ENCODE assay signal across 10 cellular contexts in the genomic region with DNA sequence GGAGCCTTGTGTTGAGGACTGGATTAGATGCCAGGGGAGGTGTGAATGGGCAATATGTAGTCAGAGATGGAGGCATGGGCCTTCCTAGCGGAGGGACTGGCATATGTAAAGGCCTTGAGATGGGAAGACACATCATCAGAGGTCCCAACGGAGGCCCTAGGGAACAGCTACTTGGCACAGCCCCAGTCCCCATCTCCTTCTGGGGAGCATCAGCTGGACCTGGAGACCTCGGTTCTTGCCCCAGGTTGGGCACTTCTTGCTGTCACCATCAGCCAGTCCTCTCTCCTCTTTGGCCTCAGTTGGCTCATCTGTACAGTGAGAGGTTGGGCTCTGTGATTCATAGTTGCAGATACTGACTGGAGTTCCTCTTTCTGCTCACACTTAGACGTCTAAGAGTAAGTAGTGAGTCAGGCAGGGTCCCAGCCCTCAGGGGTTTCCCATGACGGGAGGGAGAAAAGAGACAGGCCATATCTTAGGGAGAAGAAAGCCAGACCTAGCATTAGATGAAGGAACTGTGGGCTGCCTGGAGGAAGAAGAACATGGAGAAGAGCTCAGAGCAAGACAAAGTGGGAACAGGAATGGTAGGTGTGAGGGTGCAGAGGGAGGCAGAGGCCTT. TPM values are rescaled to one million over a fixed set of nuclear protein-coding genes. Genes with fewer than 3 reads are reported as not detected.
DNase-seq lines count a peak whose midpoint lies in the region; ATAC-seq, FAIRE-seq and TF ChIP-seq lines count a peak whose summit lies in the region.
"Had no signal": no experiment of that assay in that cellular context is flagged by ENCODE, and none has a peak within 500 bp of the region (broad histone marks: within the 10 kb centered on the region; RNA-seq: fewer than 3 reads in every experiment).

No MANE protein-coding gene starts in this region.

- ATAC-seq in activated CD8-positive, alpha-beta T cell treated with anti-CD3 and anti-CD28 coated beads for 36 hours: peak; percentile 59
- no peak for ATAC-seq in activated CD8-positive, alpha-beta T cell treated with anti-CD3 and anti-CD28 coated beads, Interleukin-2, amount 10 ng/mL, durations not matched to agents 7 days and 5 days
- ATAC-seq in GM19395 (IDR thresholded peaks at IDR 0.05; ENCODE audit: unreplicated experiment): no peak
- no peak for ATAC-seq in GM21723 (IDR thresholded peaks at IDR 0.05; ENCODE audit: unreplicated experiment)
- no peak for ATAC-seq in GM21367 (IDR thresholded peaks at IDR 0.05; ENCODE audit: unreplicated experiment)

- intact Hi-C loops in activated CD8-positive, alpha-beta T cell treated with anti-CD3 and anti-CD28 coated beads for 36 hours (cut with micrococcal nuclease): no loop called here

- CTCF ChIA-PET in activated CD8-positive, alpha-beta T cell treated with anti-CD3 and anti-CD28 coated beads for 36 hours (lab: Charles Lee): interaction anchor here (0.9 kb wide), 1 partner anchor 9 kb away, joined by 3 read pairs; no protein-coding TSS in a partner anchor
- CTCF ChIA-PET in activated CD8-positive, alpha-beta T cell treated with anti-CD3 and anti-CD28 coated beads, Interleukin-2, amount 10 ng/mL, durations not matched to agents 7 days and 5 days (lab: Charles Lee): interaction anchor here (0.7 kb wide), 1 partner anchor 11 kb away, joined by 3 read pairs; no protein-coding TSS in a partner anchor

- no peak for FAIRE-seq in RCC 7860 (lab: Jason Lieb, UNC)

- H3K27me3 Mint-ChIP-seq in activated CD8-positive, alpha-beta T cell treated with anti-CD3 and anti-CD28 coated beads for 36 hours: no peaks in the 10 kb centered on the region
- H3K27me3 Mint-ChIP-seq in activated CD8-positive, alpha-beta T cell treated with anti-CD3 and anti-CD28 coated beads, Interleukin-2, amount 10 ng/mL, durations not matched to agents 7 days and 5 days (ENCODE audit: low read depth): peaks cover 3% of the 10 kb centered on the region

- no peak overlapping the region for H3K4me3 ChIP-seq in choroid plexus epithelial cell (ENCODE audit: low read depth, low read length)

- no peaks in the 10 kb centered on the region for H3K36me3 Mint-ChIP-seq in activated CD8-positive, alpha-beta T cell treated with anti-CD3 and anti-CD28 coated beads for 36 hours (ENCODE audit: low read depth)
- no peaks in the 10 kb centered on the region for H3K36me3 Mint-ChIP-seq in activated CD8-positive, alpha-beta T cell treated with anti-CD3 and anti-CD28 coated beads, Interleukin-2, amount 10 ng/mL, durations not matched to agents 7 days and 5 days (ENCODE audit: low read depth)

- peaks cover 41% of the 10 kb centered on the region for H3K4me1 Mint-ChIP-seq in activated CD8-positive, alpha-beta T cell treated with anti-CD3 and anti-CD28 coated beads for 36 hours (ENCODE audit: low read depth)
- H3K4me1 Mint-ChIP-seq in activated CD8-positive, alpha-beta T cell treated with anti-CD3 and anti-CD28 coated beads, Interleukin-2, amount 10 ng/mL, durations not matched to agents 7 days and 5 days (ENCODE audit: low read depth): peaks cover 43% of the 10 kb centered on the region

- POLR2A ChIA-PET in activated CD8-positive, alpha-beta T cell treated with anti-CD3 and anti-CD28 coated beads for 36 hours (lab: Charles Lee): interaction anchor here (0.6 kb wide), 1 partner anchor 145 kb away, joined by 3 read pairs; no protein-coding TSS in a partner anchor
- POLR2A ChIA-PET in activated CD8-positive, alpha-beta T cell treated with anti-CD3 and anti-CD28 coated beads, Interleukin-2, amount 10 ng/mL, durations not matched to agents 7 days and 5 days (lab: Charles Lee): interaction anchor here (0.6 kb wide), 1 partner anchor 65 kb away, joined by 4 read pairs; no protein-coding TSS in a partner anchor

- DNase-seq in activated CD8-positive, alpha-beta T cell treated with anti-CD3 and anti-CD28 coated beads for 36 hours: peak; percentile 67
- DNase-seq in activated CD8-positive, alpha-beta T cell treated with anti-CD3 and anti-CD28 coated beads, Interleukin-2, amount 10 ng/mL, durations not matched to agents 7 days and 5 days: no peak
- DNase-seq in RCC 7860 (ENCODE audit: low spot score) (peak; percentile 59), choroid plexus epithelial cell (ENCODE audit: low read depth) (peak; percentile 67)
- DNase-seq in stimulated activated CD4-positive, alpha-beta T cell treated with anti-CD3 and anti-CD28 coated beads, Interleukin-4, amount 100 ng/mL, for 24 hours: peak; percentile 56
- DNase-seq: RPMI8226 had no signal

- no peak for TF ChIP-seq CTCF in activated CD8-positive, alpha-beta T cell treated with anti-CD3 and anti-CD28 coated beads for 36 hours (IDR thresholded peaks at IDR 0.05)
- no peak for TF ChIP-seq CTCF in choroid plexus epithelial cell (conservative IDR thresholded peaks at IDR 0.05; ENCODE audit: low read depth, low read length)

- no peaks in the 10 kb centered on the region for H3K9me3 Mint-ChIP-seq in activated CD8-positive, alpha-beta T cell treated with anti-CD3 and anti-CD28 coated beads for 36 hours
- no peaks in the 10 kb centered on the region for H3K9me3 Mint-ChIP-seq in activated CD8-positive, alpha-beta T cell treated with anti-CD3 and anti-CD28 coated beads, Interleukin-2, amount 10 ng/mL, durations not matched to agents 7 days and 5 days (ENCODE audit: insufficient read depth)

- H3K27ac Mint-ChIP-seq in activated CD8-positive, alpha-beta T cell treated with anti-CD3 and anti-CD28 coated beads for 36 hours: peak overlapping the region; percentile 39
- no peak overlapping the region for H3K27ac Mint-ChIP-seq in activated CD8-positive, alpha-beta T cell treated with anti-CD3 and anti-CD28 coated beads, Interleukin-2, amount 10 ng/mL, durations not matched to agents 7 days and 5 days

- H3K4me3 Mint-ChIP-seq in activated CD8-positive, alpha-beta T cell treated with anti-CD3 and anti-CD28 coated beads for 36 hours: no peak overlapping the region
- H3K4me3 Mint-ChIP-seq in activated CD8-positive, alpha-beta T cell treated with anti-CD3 and anti-CD28 coated beads, Interleukin-2, amount 10 ng/mL, durations not matched to agents 7 days and 5 days: no peak overlapping the region

RNA-seq across cellular contexts. Expression of a gene that starts 3.4 kb away (rescaled TPM):
- 10 to 100 TPM; 31.2 to 33.5 TPM for total RNA-seq in activated CD8-positive, alpha-beta T cell treated with anti-CD3 and anti-CD28 coated beads for 36 hours
- total RNA-seq in activated CD8-positive, alpha-beta T cell treated with anti-CD3 and anti-CD28 coated beads, Interleukin-2, amount 10 ng/mL, durations not matched to agents 7 days and 5 days: 10 to 100 TPM; 23.1 to 26.1 TPM

RNA-seq across cellular contexts. Expression of a gene that starts 22.8 kb away (rescaled TPM):
- 1 to 10 TPM; 4.6 to 5.5 TPM for total RNA-seq in activated CD8-positive, alpha-beta T cell treated with anti-CD3 and anti-CD28 coated beads for 36 hours
- total RNA-seq in activated CD8-positive, alpha-beta T cell treated with anti-CD3 and anti-CD28 coated beads, Interleukin-2, amount 10 ng/mL, durations not matched to agents 7 days and 5 days: 1 to 10 TPM; 2.6 to 3.2 TPM

RNA-seq across cellular contexts. Expression of a gene that starts 22.9 kb away (rescaled TPM):
- under 1 TPM; 0.85 to 0.90 TPM for total RNA-seq in activated CD8-positive, alpha-beta T cell treated with anti-CD3 and anti-CD28 coated beads for 36 hours
- total RNA-seq in activated CD8-positive, alpha-beta T cell treated with anti-CD3 and anti-CD28 coated beads, Interleukin-2, amount 10 ng/mL, durations not matched to agents 7 days and 5 days: under 1 TPM in 1 of 2 experiments, not detected in 1; 0.21 TPM
- total RNA-seq: kidney epithelial cell had no signal

RNA-seq across cellular contexts. Expression of a gene that starts 47.6 kb away (rescaled TPM):
- 100 to 1,000 TPM; 126 to 127 TPM for total RNA-seq in activated CD8-positive, alpha-beta T cell treated with anti-CD3 and anti-CD28 coated beads for 36 hours
- total RNA-seq in activated CD8-positive, alpha-beta T cell treated with anti-CD3 and anti-CD28 coated beads, Interleukin-2, amount 10 ng/mL, durations not matched to agents 7 days and 5 days: 100 to 1,000 TPM; 219 to 227 TPM

RNA-seq across cellular contexts. Expression of a gene that starts 54.8 kb away (rescaled TPM):
- total RNA-seq in activated CD8-positive, alpha-beta T cell treated with anti-CD3 and anti-CD28 coated beads for 36 hours: 10 to 100 TPM; 30.6 to 33.3 TPM
- 10 to 100 TPM; 37.3 to 38.5 TPM for total RNA-seq in activated CD8-positive, alpha-beta T cell treated with anti-CD3 and anti-CD28 coated beads, Interleukin-2, amount 10 ng/mL, durations not matched to agents 7 days and 5 days
